28 cellular contexts compared by ENCODE assay signal in genomic region chr6:151051164-151051563, GRCh38.
"Had no signal": no experiment of that assay in that cellular context is flagged by ENCODE, and none has a peak within 500 bp of the region (broad histone marks: within the 10 kb centered on the region; RNA-seq: fewer than 3 reads in every experiment).

No MANE protein-coding gene starts in this region.

- H3K9ac ChIP-seq: neural progenitor cell, parathyroid adenoma had no signal

- H3K9me3 ChIP-seq: gastroesophageal sphincter, psoas muscle, upper lobe of left lung had no signal

- H3K36me3 ChIP-seq: cardiac muscle cell, gastroesophageal sphincter, neural progenitor cell had no signal

- H3K4me2 ChIP-seq: neural progenitor cell had no signal

- H3K79me2 ChIP-seq: parathyroid adenoma had no signal

- FAIRE-seq: kidney had no signal

- H3K4me1 Mint-ChIP-seq: activated T-helper 17 cell treated with anti-CD3 and anti-CD28 coated beads, Interleukin-2, amount 50 U/mL, for 72 hours; memory B cell; naive thymus-derived CD8-positive, alpha-beta T cell had no signal

- H2AFZ ChIP-seq: neural progenitor cell, parathyroid adenoma had no signal

- H3K4me3 ChIP-seq: cardiac muscle cell, coronary artery, dorsolateral prefrontal cortex, gastroesophageal sphincter, neural progenitor cell, psoas muscle, upper lobe of left lung had no signal

- H3K27me3 ChIP-seq: cardiac muscle cell, dorsolateral prefrontal cortex, gastroesophageal sphincter, neural progenitor cell, upper lobe of left lung had no signal

- ATAC-seq: activated T-cell treated with anti-CD3 and anti-CD28 coated beads, Interleukin-2, amount 50 U/mL, for 4 hours; activated T-helper 17 cell treated with anti-CD3 and anti-CD28 coated beads, Interleukin-2, amount 50 U/mL, for 72 hours; effector memory CD8-positive, alpha-beta T cell; gastroesophageal sphincter; left colon; naive thymus-derived CD8-positive, alpha-beta T cell; psoas muscle; WTC11 had no signal

- DNase-seq: activated CD4-positive, alpha-beta T cell treated with anti-CD3 and anti-CD28 coated beads for 1 hour; activated CD4-positive, alpha-beta T cell treated with anti-CD3 and anti-CD28 coated beads, Interleukin-2, amount 50 U/mL, for 48 hours; activated gamma-delta T cell treated with Interleukin-2 at 50 U/mL for 16 hours; activated naive CD4-positive, alpha-beta T cell treated with anti-CD3 and anti-CD28 coated beads, Interleukin-2, amount 50 U/mL, for 16 hours; activated T-cell treated with anti-CD3 and anti-CD28 coated beads, Interleukin-2, amount 50 U/mL, for 4 hours; anterior cingulate cortex; cerebellar nuclear complex; dorsolateral prefrontal cortex; effector memory CD8-positive, alpha-beta T cell; hippocampal formation; kidney; left colon; naive thymus-derived CD8-positive, alpha-beta T cell; occipital lobe; psoas muscle; stimulated activated CD4-positive, alpha-beta T cell treated with anti-CD3 and anti-CD28 coated beads, Interleukin-15, amount 100 ng/mL, for 24 hours; stimulated activated CD4-positive, alpha-beta T cell treated with anti-CD3 and anti-CD28 coated beads, Interleukin-2, amount 100 ng/mL, for 24 hours; stimulated activated naive CD4-positive, alpha-beta T cell treated with Interleukin-2 at 50 U/mL for 16 hours; T-helper 2 cell; upper lobe of left lung had no signal

- H3K27me3 Mint-ChIP-seq: activated T-helper 17 cell treated with anti-CD3 and anti-CD28 coated beads, Interleukin-2, amount 50 U/mL, for 72 hours; effector memory CD8-positive, alpha-beta T cell; memory B cell; naive thymus-derived CD8-positive, alpha-beta T cell had no signal

- H3K27ac ChIP-seq: cardiac muscle cell, dorsolateral prefrontal cortex, gastroesophageal sphincter, neural progenitor cell, parathyroid adenoma, psoas muscle, upper lobe of left lung had no signal

- H3K27ac Mint-ChIP-seq: activated T-helper 17 cell treated with anti-CD3 and anti-CD28 coated beads, Interleukin-2, amount 50 U/mL, for 72 hours; effector memory CD8-positive, alpha-beta T cell; memory B cell; neural progenitor cell; WTC11 had no signal

- H3K4me3 Mint-ChIP-seq: activated T-cell treated with anti-CD3 and anti-CD28 coated beads, Interleukin-2, amount 50 U/mL, for 4 hours; activated T-helper 17 cell treated with anti-CD3 and anti-CD28 coated beads, Interleukin-2, amount 50 U/mL, for 72 hours; effector memory CD8-positive, alpha-beta T cell; memory B cell; naive thymus-derived CD8-positive, alpha-beta T cell; neural progenitor cell; WTC11 had no signal

- H3K4me1 ChIP-seq: neural progenitor cell, parathyroid adenoma, psoas muscle, upper lobe of left lung had no signal
